8 cellular contexts compared by ENCODE assay signal in the genomic region with DNA sequence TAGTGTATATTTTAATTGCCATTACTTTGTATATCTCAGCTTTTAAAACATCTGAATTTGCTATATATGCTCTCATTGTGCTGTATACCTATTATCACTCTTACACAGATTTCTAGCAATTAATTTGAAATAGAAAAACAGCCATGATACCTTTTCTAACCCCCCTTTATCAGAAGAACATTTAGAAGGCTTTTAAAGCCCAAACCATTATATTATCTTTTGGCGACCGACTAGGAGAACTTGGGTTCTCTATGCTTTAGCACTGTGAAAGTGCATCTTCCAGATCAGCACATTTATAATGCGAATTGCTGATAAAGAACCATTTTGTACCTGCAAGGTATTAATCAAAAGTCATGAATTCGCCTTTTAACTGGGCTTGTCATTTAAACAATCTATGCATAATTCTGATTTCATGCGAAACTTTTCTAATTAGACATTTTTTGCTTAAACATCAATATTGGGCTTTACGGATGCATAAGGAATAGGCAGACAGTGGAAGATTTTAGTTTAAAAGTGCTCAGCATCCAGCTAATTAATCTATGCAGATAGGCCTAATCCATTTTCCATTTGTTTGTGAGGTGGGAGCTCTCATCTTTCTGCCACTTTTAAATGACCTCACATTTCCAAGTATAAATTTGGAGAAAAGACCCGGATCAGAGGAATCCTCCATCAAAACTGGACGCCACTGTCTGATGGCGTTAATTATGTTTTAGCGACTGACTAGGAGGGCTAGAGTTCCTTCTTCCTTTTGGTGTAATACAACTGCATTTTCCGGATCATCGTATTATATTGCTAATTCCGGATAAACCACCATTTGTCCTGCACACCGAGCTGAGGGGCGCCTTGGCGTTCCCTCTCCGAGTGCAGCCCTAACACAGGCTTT. TPM values are rescaled to one million over a fixed set of nuclear protein-coding genes. Genes with fewer than 3 reads are reported as not detected.
DNase-seq lines count a peak whose midpoint lies in the region; ATAC-seq and TF ChIP-seq lines count a peak whose summit lies in the region.

No MANE protein-coding gene starts in this region.

- TF ChIP-seq CTCF in OCI-LY1 (IDR thresholded peaks at IDR 0.05; ENCODE audit: low read length) (no peak), endodermal cell (conservative IDR thresholded peaks at IDR 0.05) (no peak), neutrophil (IDR thresholded peaks at IDR 0.05) (no peak)

- peaks cover 11% of the 10 kb centered on the region for H3K79me2 ChIP-seq in OCI-LY1 (ENCODE audit: insufficient read depth, low read length)

- H3K4me3 ChIP-seq in GM08714 (ENCODE audit: low read length) (peak overlapping the region; percentile 59), OCI-LY1 (ENCODE audit: low read depth, low read length, poor library complexity, severe bottlenecking) (peak overlapping the region; percentile 74), endodermal cell (ENCODE audit: low read length) (peak overlapping the region; percentile 81), neutrophil (ENCODE audit: low read depth in 1 of 2, low read length in 1 of 2) (peak overlapping the region; percentile 86 to 94)

- H3K4me1 Mint-ChIP-seq in endodermal cell: peaks cover 38% of the 10 kb centered on the region

- DNase-seq in endodermal cell: no peak
- no peak for DNase-seq in GM19240 (ENCODE audit: insufficient read length, low spot score)

- peak overlapping the region; percentile 97 for H3K4me2 ChIP-seq in OCI-LY1 (ENCODE audit: low read length)

- H4K20me1 ChIP-seq in OCI-LY1 (ENCODE audit: insufficient read depth, low read length): no peaks in the 10 kb centered on the region

- H3K9ac ChIP-seq in OCI-LY1 (ENCODE audit: low read length): peak overlapping the region; percentile 88
- peak overlapping the region; percentile 76 for H3K9ac ChIP-seq in endodermal cell (ENCODE audit: extremely low read depth, low read length, poor library complexity, severe bottlenecking)

- peak overlapping the region; percentile 48; the same call in 1 of the 2 replicates for H2AFZ ChIP-seq in OCI-LY1 (ENCODE audit: low read length)

- H3K27ac Mint-ChIP-seq in endodermal cell: peak overlapping the region; percentile 98

- ATAC-seq in GM21619 (IDR thresholded peaks at IDR 0.05; ENCODE audit: unreplicated experiment): peak; percentile 1
- no peak for ATAC-seq in HG03571 (IDR thresholded peaks at IDR 0.05; ENCODE audit: unreplicated experiment)
- no peak for ATAC-seq in HG03108 (IDR thresholded peaks at IDR 0.05; ENCODE audit: unreplicated experiment)

- peaks cover 25% of the 10 kb centered on the region for H3K4me1 ChIP-seq in OCI-LY1 (ENCODE audit: insufficient read depth, low read length, severe bottlenecking)
- H3K4me1 ChIP-seq in endodermal cell (ENCODE audit: control insufficient read depth, insufficient read depth, low read length): peaks cover 19% of the 10 kb centered on the region
- peaks cover 17 to 19% of the 10 kb centered on the region in 2 experiments for H3K4me1 ChIP-seq in neutrophil (ENCODE audit: control insufficient read depth in 1 of 2, insufficient read depth in 1 of 2, low read depth in 1 of 2, low read length in 1 of 2)

- H3K9me3 Mint-ChIP-seq in endodermal cell: no peaks in the 10 kb centered on the region

- no peaks in the 10 kb centered on the region for H3K27me3 Mint-ChIP-seq in endodermal cell (ENCODE audit: insufficient read depth)

- peak overlapping the region; percentile 75 for H3K27ac ChIP-seq in OCI-LY1 (ENCODE audit: low read depth, low read length, poor library complexity, severe bottlenecking)
- peak overlapping the region; percentile 72 for H3K27ac ChIP-seq in endodermal cell (ENCODE audit: low read depth, low read length)
- H3K27ac ChIP-seq in neutrophil: peak overlapping the region; percentile 94

- H3F3A ChIP-seq in OCI-LY1 (ENCODE audit: insufficient read depth, low read length): 0 out of 2 replicates have a peak, but pooled peaks cover 2% of the 10 kb centered on the region

- H3K9me2 ChIP-seq in OCI-LY1 (ENCODE audit: low read depth, low read length): no peaks in the 10 kb centered on the region

- no peaks in the 10 kb centered on the region for H3K9me3 ChIP-seq in OCI-LY1 (ENCODE audit: low read length)
- H3K9me3 ChIP-seq in endodermal cell (ENCODE audit: control insufficient read depth, low read length): no peaks in the 10 kb centered on the region
- H3K9me3 ChIP-seq in neutrophil: no peaks in the 10 kb centered on the region

- H3K36me3 ChIP-seq in OCI-LY1 (ENCODE audit: insufficient read depth, low read length) (peaks cover 15% of the 10 kb centered on the region), endodermal cell (ENCODE audit: control insufficient read depth, insufficient read depth, low read length) (peaks cover 18% of the 10 kb centered on the region), neutrophil (peaks cover 5% of the 10 kb centered on the region)

- H3K36me3 Mint-ChIP-seq in endodermal cell (ENCODE audit: low read depth): peaks cover 13% of the 10 kb centered on the region

- WGBS in endodermal cell (ENCODE audit: insufficient coverage in 1 of 2, insufficient read length in 1 of 2), 2 experiments: 29 to 35% methylated on average over 13 to 17 of the region's 17 CpGs

- peak overlapping the region; percentile 75 for H3K4me3 Mint-ChIP-seq in endodermal cell

- H3K27me3 ChIP-seq in OCI-LY1 (ENCODE audit: insufficient read depth, low read length): no peaks in the 10 kb centered on the region
- no peaks in the 10 kb centered on the region for H3K27me3 ChIP-seq in endodermal cell (ENCODE audit: control insufficient read depth, insufficient read depth, low read length, poor library complexity, severe bottlenecking)
- no peaks in the 10 kb centered on the region for H3K27me3 ChIP-seq in neutrophil

RNA-seq across cellular contexts. Expression of gene MLLT10, which starts 1.1 kb away (rescaled TPM):
- total RNA-seq in endodermal cell: 10 to 100 TPM; 55.8 to 62.9 TPM
- polyA plus RNA-seq in endodermal cell (2013, experiment 1 of 2): 48.0 TPM
- 47.7 TPM for polyA plus RNA-seq in endodermal cell (2013, experiment 2 of 2)

RNA-seq across cellular contexts. Expression of gene SKIDA1, which starts 7.5 kb away (rescaled TPM):
- total RNA-seq in endodermal cell: 10 to 100 TPM in 1 of 2 donors, 1 to 10 TPM in 1; 6.4 to 12.0 TPM
- polyA plus RNA-seq in endodermal cell (2013, experiment 1 of 2): 33.0 TPM
- polyA plus RNA-seq in endodermal cell (2013, experiment 2 of 2): 33.2 TPM
